Comparison of ENCODE assay signal across 8 cellular contexts in genomic region chr4:75673959-75674328, GRCh38. TPM values are rescaled to one million over a fixed set of nuclear protein-coding genes. Genes with fewer than 3 reads are reported as not detected.
DNase-seq lines count a peak whose midpoint lies in the region; ATAC-seq and TF ChIP-seq lines count a peak whose summit lies in the region.

No MANE protein-coding gene starts in this region.

- H2AFZ ChIP-seq in fibroblast of lung (ENCODE audit: low read length), result peak overlapping the region; percentile 30

- DNase-seq in GM06990 (ENCODE audit: extremely low read depth, insufficient read length) (no peak), SJSA1 (ENCODE audit: low read depth in 1 of 2, low spot score in 2 of 2) (no peak), fibroblast of lung (ENCODE audit: low read depth in 2 of 2) (peak in 1 of 2 donors; percentile 62), psoas muscle (no peak), NOMO-1 treated with dmso at 0.1 percent for 144 hours (lab: John Stamatoyannopoulos, UW; ENCODE audit: unreplicated experiment) (no peak), erythroblast (lab: John Stamatoyannopoulos, UW) (no peak)

- peaks cover 43% of the 10 kb centered on the region for H3K79me2 ChIP-seq in fibroblast of lung (ENCODE audit: control insufficient read depth, insufficient read depth, low read length)

- H3K27me3 ChIP-seq in GM06990 (replicated peaks; ENCODE audit: control insufficient read depth, insufficient read depth, low read length) (no peaks in the 10 kb centered on the region), SJSA1 (replicated peaks) (no peaks in the 10 kb centered on the region), fibroblast of lung (ENCODE audit: control insufficient read depth, insufficient read depth, low read length) (no peaks in the 10 kb centered on the region), psoas muscle (ENCODE audit: insufficient read depth in 3 of 3, low read length in 2 of 3) (no peaks in the 10 kb centered on the region)

- H3K4me1 ChIP-seq in SJSA1 (replicated peaks) (peaks cover 14% of the 10 kb centered on the region), fibroblast of lung (ENCODE audit: control insufficient read depth, extremely low read depth, insufficient read depth, low read length) (peaks cover 8% of the 10 kb centered on the region), psoas muscle (peaks cover 35% of the 10 kb centered on the region)

- H3K27ac ChIP-seq in SJSA1, result peak overlapping the region; percentile 55
- peak overlapping the region; percentile 81 for H3K27ac ChIP-seq in fibroblast of lung (ENCODE audit: insufficient read depth, low read length)
- peak overlapping the region; percentile 99 for H3K27ac ChIP-seq in psoas muscle

- intact Hi-C loops in psoas muscle (cut with DNase I), result loop anchor here (1.0 to 2.0 kb wide), 3 partner anchors 15 to 51 kb away; partner anchors contain the start of gene USO1 (in 2 of the 2)

- H3K4me2 ChIP-seq in fibroblast of lung (ENCODE audit: extremely low read depth, insufficient read depth, low read length), result peak overlapping the region; percentile 70

- H3K9ac ChIP-seq in fibroblast of lung (ENCODE audit: insufficient read depth, low read length), result peak overlapping the region; percentile 90

- ATAC-seq in psoas muscle (no peak), HG03442 (IDR thresholded peaks at IDR 0.05; ENCODE audit: unreplicated experiment) (no peak), HG03139 (IDR thresholded peaks at IDR 0.05; ENCODE audit: unreplicated experiment) (no peak)

- peak overlapping the region; percentile 100 for H3K4me3 ChIP-seq in GM06990 (replicated peaks; ENCODE audit: low read depth, low read length)
- peak overlapping the region; percentile 75 for H3K4me3 ChIP-seq in SJSA1
- H3K4me3 ChIP-seq in fibroblast of lung (replicated peaks in 1 of 4; ENCODE audit: control extremely low read depth in 1 of 4, insufficient read depth in 1 of 4, low read depth in 3 of 4, low read length in 4 of 4), result peak overlapping the region; percentile 77 to 99 (median 90)
- H3K4me3 ChIP-seq in psoas muscle, result peak overlapping the region; percentile 97

- H3K9me3 ChIP-seq in SJSA1 (replicated peaks), result no peaks in the 10 kb centered on the region
- no peaks in the 10 kb centered on the region for H3K9me3 ChIP-seq in fibroblast of lung (ENCODE audit: control insufficient read depth, insufficient read depth, low read depth, low read length)
- H3K9me3 ChIP-seq in psoas muscle, result no peaks in the 10 kb centered on the region

- 30 to 39% (median 31%) methylated on average over 5 of the region's 5 CpGs for WGBS in psoas muscle, 3 donors

- TF ChIP-seq CTCF in GM06990 (IDR thresholded peaks at IDR 0.05; ENCODE audit: insufficient read depth, low read length, poor library complexity, severe bottlenecking) (no peak), fibroblast of lung (conservative IDR thresholded peaks at IDR 0.05 in 1 of 2, IDR thresholded peaks at IDR 0.05 in 1 of 2; ENCODE audit: low read depth in 1 of 2, low read length in 2 of 2) (no peak), psoas muscle (IDR thresholded peaks at IDR 0.05) (no peak)

- no peak for TF ChIP-seq POLR2A in erythroblast (IDR thresholded peaks at IDR 0.05; ENCODE audit: low read length)

- H4K20me1 ChIP-seq in fibroblast of lung (ENCODE audit: control insufficient read depth, extremely low read depth, insufficient read depth, low read length), result peaks cover 2% of the 10 kb centered on the region

- no peaks in the 10 kb centered on the region for H3K36me3 ChIP-seq in GM06990 (ENCODE audit: control insufficient read depth, insufficient read depth, low read length)
- peaks cover 8% of the 10 kb centered on the region; the same call in 1 of the 2 replicates for H3K36me3 ChIP-seq in SJSA1
- no peaks in the 10 kb centered on the region for H3K36me3 ChIP-seq in fibroblast of lung (ENCODE audit: control insufficient read depth, insufficient read depth, low read length)
- no peaks in the 10 kb centered on the region for H3K36me3 ChIP-seq in psoas muscle (ENCODE audit: insufficient read depth in 1 of 2, low read depth in 1 of 2)

RNA-seq across cellular contexts. Expression of gene G3BP2, which starts 0.7 kb away (rescaled TPM):
- 116 and 129 TPM in 2 replicates for total RNA-seq in SJSA1 (2014; rRNA removed; shearing (Covaris generic))
- total RNA-seq in fibroblast of lung, result 140 and 143 TPM in 2 replicates
- polyA plus RNA-seq in fibroblast of lung, result 124 and 143 TPM in 2 replicates
- 85.9 and 98.8 TPM in 2 replicates for polyA plus RNA-seq in fibroblast of lung (2012)
- 10.6 and 12.2 TPM in 2 replicates for polyA minus RNA-seq in fibroblast of lung (ENCODE audit: low replicate concordance)
- 100 to 1,000 TPM; 126 to 219 (median 156) TPM for total RNA-seq in psoas muscle
- polyA plus RNA-seq in psoas muscle, result 100 to 1,000 TPM in 1 of 3 donors, 10 to 100 TPM in 2; 34.8 to 145 (median 39.5) TPM

RNA-seq across cellular contexts. Expression of gene CDKL2, which starts 43.6 kb away (rescaled TPM):
- 0.37 and 0.78 TPM in 2 replicates for total RNA-seq in SJSA1 (2014; rRNA removed; shearing (Covaris generic))
- 1.8 and 2.3 TPM in 2 replicates for total RNA-seq in fibroblast of lung
- 0.40 and 0.44 TPM in 2 replicates for polyA plus RNA-seq in fibroblast of lung
- polyA plus RNA-seq in fibroblast of lung (2012), result 0.17 and 0.22 TPM in 2 replicates
- polyA minus RNA-seq in fibroblast of lung (ENCODE audit: low replicate concordance), result not detected in 2 replicates
- total RNA-seq in psoas muscle, result under 1 TPM in 1 of 4 donors, not detected in 3; 0.30 TPM
- polyA plus RNA-seq in psoas muscle, result under 1 TPM in 1 of 3 donors, not detected in 2; 0.40 TPM

RNA-seq across cellular contexts. Expression of gene USO1, which starts 50.4 kb away (rescaled TPM):
- total RNA-seq in SJSA1 (2014; rRNA removed; shearing (Covaris generic)), result 54.6 and 78.3 TPM in 2 replicates
- total RNA-seq in fibroblast of lung (101 and 123 TPM in 2 replicates), psoas muscle (100 to 1,000 TPM; 175 to 210 (median 180) TPM)
- polyA plus RNA-seq in fibroblast of lung (83.5 and 130 TPM in 2 replicates), psoas muscle (100 to 1,000 TPM in 2 of 3 donors, 10 to 100 TPM in 1; 49.5 to 224 (median 136) TPM)
- polyA plus RNA-seq in fibroblast of lung (2012), result 56.4 and 82.8 TPM in 2 replicates
- polyA minus RNA-seq in fibroblast of lung (ENCODE audit: low replicate concordance), result 24.2 and 27.1 TPM in 2 replicates
